In genomic region chr11:125429807-125430678, GRCh38 we compare ENCODE assay signal across 16 cellular contexts.
DNase-seq lines count a peak whose midpoint lies in the region; ATAC-seq and TF ChIP-seq lines count a peak whose summit lies in the region.
"Had no signal": no experiment of that assay in that cellular context is flagged by ENCODE, and none has a peak within 500 bp of the region (broad histone marks: within the 10 kb centered on the region; RNA-seq: fewer than 3 reads in every experiment).

No MANE protein-coding gene starts in this region.

- no peak overlapping the region for H3K4me3 Mint-ChIP-seq in GM23338
- H3K4me3 Mint-ChIP-seq: CD8-positive, alpha-beta T cell had no signal

- peaks cover 10% of the 10 kb centered on the region for H3K27me3 Mint-ChIP-seq in GM23338 (ENCODE audit: insufficient read depth, low read depth, poor library complexity)

- in situ Hi-C loops in gastrocnemius medialis (cut with MboI; ENCODE audit: low sequenced_read_pairs in 4 of 4) = no loop called here

- H3K36me3 Mint-ChIP-seq in GM23338 (ENCODE audit: low read depth) = no peaks in the 10 kb centered on the region
- H3K36me3 Mint-ChIP-seq: CD8-positive, alpha-beta T cell had no signal

- no peaks in the 10 kb centered on the region for H3K9me3 ChIP-seq in gastrocnemius medialis
- H3K9me3 ChIP-seq in ascending aorta = no peaks in the 10 kb centered on the region
- no peaks in the 10 kb centered on the region for H3K9me3 ChIP-seq in BE2C
- H3K9me3 ChIP-seq: Caco-2 had no signal

- H3K4me1 ChIP-seq in gastrocnemius medialis = peaks cover 55 to 61% of the 10 kb centered on the region in 2 donors
- no peaks in the 10 kb centered on the region for H3K4me1 ChIP-seq in ascending aorta
- H3K4me1 ChIP-seq in GM23338 (ENCODE audit: insufficient read depth) = peaks cover 16% of the 10 kb centered on the region
- no peaks in the 10 kb centered on the region for H3K4me1 ChIP-seq in BE2C

- H2AFZ ChIP-seq in GM23338 = no peak overlapping the region

- H3K27ac ChIP-seq in angular gyrus (ENCODE audit: low read depth, low read length) (peak overlapping the region; percentile 41), cingulate gyrus (ENCODE audit: low read depth, low read length) (peak overlapping the region; percentile 24), gastrocnemius medialis (peak overlapping the region; percentile 24 to 49 (median 39)), ascending aorta (no peak overlapping the region), GM23338 (ENCODE audit: low read depth) (no peak overlapping the region)
- H3K27ac ChIP-seq: C4-2B, HL-60 had no signal

- no peak overlapping the region for H3K4me3 ChIP-seq in gastrocnemius medialis
- H3K4me3 ChIP-seq in ascending aorta = no peak overlapping the region
- no peak overlapping the region for H3K4me3 ChIP-seq in GM23338
- no peak overlapping the region for H3K4me3 ChIP-seq in BE2C (ENCODE audit: low read depth, low read length)
- H3K4me3 ChIP-seq: GM12878 had no signal

- no peaks in the 10 kb centered on the region for H3F3A ChIP-seq in GM23338 (replicated peaks; ENCODE audit: low read depth)

- H4K20me1 ChIP-seq in GM23338 (replicated peaks; ENCODE audit: insufficient read depth) = no peaks in the 10 kb centered on the region

- H3K9me3 Mint-ChIP-seq in GM23338 = no peaks in the 10 kb centered on the region
- H3K9me3 Mint-ChIP-seq: CD8-positive, alpha-beta T cell had no signal

- H3K36me3 ChIP-seq in gastrocnemius medialis (no peaks in the 10 kb centered on the region), ascending aorta (peaks cover 2 to 6% of the 10 kb centered on the region in 2 donors), GM23338 (ENCODE audit: insufficient read depth) (no peaks in the 10 kb centered on the region), BE2C (no peaks in the 10 kb centered on the region)

- no peaks in the 10 kb centered on the region for H3K79me2 ChIP-seq in GM23338 (replicated peaks; ENCODE audit: insufficient read depth)

- peaks cover 36% of the 10 kb centered on the region for H3K4me1 Mint-ChIP-seq in GM23338

- TF ChIP-seq CTCF in gastrocnemius medialis (IDR thresholded peaks at IDR 0.05 in 4 of 5, conservative IDR thresholded peaks at IDR 0.05 in 1 of 5) (no peak), ascending aorta (IDR thresholded peaks at IDR 0.05) (no peak), GM23338 (conservative IDR thresholded peaks at IDR 0.05; ENCODE audit: low read depth in 2 of 2) (no peak), BE2C (IDR thresholded peaks at IDR 0.05; ENCODE audit: low read depth, low read length) (no peak)

- TF ChIP-seq POLR2A in gastrocnemius medialis (IDR thresholded peaks at IDR 0.05) = no peak

- H3K4me2 ChIP-seq in GM23338 = no peak overlapping the region

- no peaks in the 10 kb centered on the region for H3K9me2 ChIP-seq in GM23338 (ENCODE audit: insufficient read depth)

- no peak overlapping the region for H3K27ac Mint-ChIP-seq in GM23338
- H3K27ac Mint-ChIP-seq: CD8-positive, alpha-beta T cell had no signal

- DNase-seq in left ventricle myocardium superior = no peak
- no peak for DNase-seq in gastrocnemius medialis
- DNase-seq in ascending aorta (ENCODE audit: low spot score in 2 of 2) = no peak
- no peak for DNase-seq in GM23338 (ENCODE audit: low spot score)
- no peak for DNase-seq in SIG-M5 treated with dmso at 0.1 percent for 504 hours (lab: John Stamatoyannopoulos, UW; ENCODE audit: unreplicated experiment)
- no peak for DNase-seq in BE2C
- DNase-seq: NCI-H1436 treated with DMSO at 0.1 percent for 48 hours, NCI-H187 treated with DMSO at 0.1 percent for 48 hours, NCI-H510A treated with DMSO at 0.1 percent for 48 hours had no signal

- peak; percentile 56 for ATAC-seq in left ventricle myocardium superior
- ATAC-seq in gastrocnemius medialis = no peak
- no peak for ATAC-seq in GM23338

- H3K27me3 ChIP-seq in gastrocnemius medialis (no peaks in the 10 kb centered on the region), ascending aorta (no peaks in the 10 kb centered on the region), GM23338 (ENCODE audit: insufficient read depth) (no peaks in the 10 kb centered on the region), BE2C (peaks cover 16% of the 10 kb centered on the region)

- intact Hi-C loops in left ventricle myocardium superior (cut with micrococcal nuclease) = loop anchor here (5.0 kb wide), 1 partner anchor 338 kb away; no protein-coding TSS in a partner anchor
- intact Hi-C loops in gastrocnemius medialis (cut with DNase I; ENCODE audit: low total_unique reads) = loop anchor here (1.0 to 5.0 kb wide), 3 partner anchors 85 to 318 kb away; partner anchors contain the start of gene TMEM218
- intact Hi-C loops in ascending aorta (cut with DNase I) = no loop called here

TF ChIP-seq in GM23338, 12 proteins besides CTCF, POLR2A, EP300 and RAD21 (continues in another document):
- TF ChIP-seq, protein P1, sequence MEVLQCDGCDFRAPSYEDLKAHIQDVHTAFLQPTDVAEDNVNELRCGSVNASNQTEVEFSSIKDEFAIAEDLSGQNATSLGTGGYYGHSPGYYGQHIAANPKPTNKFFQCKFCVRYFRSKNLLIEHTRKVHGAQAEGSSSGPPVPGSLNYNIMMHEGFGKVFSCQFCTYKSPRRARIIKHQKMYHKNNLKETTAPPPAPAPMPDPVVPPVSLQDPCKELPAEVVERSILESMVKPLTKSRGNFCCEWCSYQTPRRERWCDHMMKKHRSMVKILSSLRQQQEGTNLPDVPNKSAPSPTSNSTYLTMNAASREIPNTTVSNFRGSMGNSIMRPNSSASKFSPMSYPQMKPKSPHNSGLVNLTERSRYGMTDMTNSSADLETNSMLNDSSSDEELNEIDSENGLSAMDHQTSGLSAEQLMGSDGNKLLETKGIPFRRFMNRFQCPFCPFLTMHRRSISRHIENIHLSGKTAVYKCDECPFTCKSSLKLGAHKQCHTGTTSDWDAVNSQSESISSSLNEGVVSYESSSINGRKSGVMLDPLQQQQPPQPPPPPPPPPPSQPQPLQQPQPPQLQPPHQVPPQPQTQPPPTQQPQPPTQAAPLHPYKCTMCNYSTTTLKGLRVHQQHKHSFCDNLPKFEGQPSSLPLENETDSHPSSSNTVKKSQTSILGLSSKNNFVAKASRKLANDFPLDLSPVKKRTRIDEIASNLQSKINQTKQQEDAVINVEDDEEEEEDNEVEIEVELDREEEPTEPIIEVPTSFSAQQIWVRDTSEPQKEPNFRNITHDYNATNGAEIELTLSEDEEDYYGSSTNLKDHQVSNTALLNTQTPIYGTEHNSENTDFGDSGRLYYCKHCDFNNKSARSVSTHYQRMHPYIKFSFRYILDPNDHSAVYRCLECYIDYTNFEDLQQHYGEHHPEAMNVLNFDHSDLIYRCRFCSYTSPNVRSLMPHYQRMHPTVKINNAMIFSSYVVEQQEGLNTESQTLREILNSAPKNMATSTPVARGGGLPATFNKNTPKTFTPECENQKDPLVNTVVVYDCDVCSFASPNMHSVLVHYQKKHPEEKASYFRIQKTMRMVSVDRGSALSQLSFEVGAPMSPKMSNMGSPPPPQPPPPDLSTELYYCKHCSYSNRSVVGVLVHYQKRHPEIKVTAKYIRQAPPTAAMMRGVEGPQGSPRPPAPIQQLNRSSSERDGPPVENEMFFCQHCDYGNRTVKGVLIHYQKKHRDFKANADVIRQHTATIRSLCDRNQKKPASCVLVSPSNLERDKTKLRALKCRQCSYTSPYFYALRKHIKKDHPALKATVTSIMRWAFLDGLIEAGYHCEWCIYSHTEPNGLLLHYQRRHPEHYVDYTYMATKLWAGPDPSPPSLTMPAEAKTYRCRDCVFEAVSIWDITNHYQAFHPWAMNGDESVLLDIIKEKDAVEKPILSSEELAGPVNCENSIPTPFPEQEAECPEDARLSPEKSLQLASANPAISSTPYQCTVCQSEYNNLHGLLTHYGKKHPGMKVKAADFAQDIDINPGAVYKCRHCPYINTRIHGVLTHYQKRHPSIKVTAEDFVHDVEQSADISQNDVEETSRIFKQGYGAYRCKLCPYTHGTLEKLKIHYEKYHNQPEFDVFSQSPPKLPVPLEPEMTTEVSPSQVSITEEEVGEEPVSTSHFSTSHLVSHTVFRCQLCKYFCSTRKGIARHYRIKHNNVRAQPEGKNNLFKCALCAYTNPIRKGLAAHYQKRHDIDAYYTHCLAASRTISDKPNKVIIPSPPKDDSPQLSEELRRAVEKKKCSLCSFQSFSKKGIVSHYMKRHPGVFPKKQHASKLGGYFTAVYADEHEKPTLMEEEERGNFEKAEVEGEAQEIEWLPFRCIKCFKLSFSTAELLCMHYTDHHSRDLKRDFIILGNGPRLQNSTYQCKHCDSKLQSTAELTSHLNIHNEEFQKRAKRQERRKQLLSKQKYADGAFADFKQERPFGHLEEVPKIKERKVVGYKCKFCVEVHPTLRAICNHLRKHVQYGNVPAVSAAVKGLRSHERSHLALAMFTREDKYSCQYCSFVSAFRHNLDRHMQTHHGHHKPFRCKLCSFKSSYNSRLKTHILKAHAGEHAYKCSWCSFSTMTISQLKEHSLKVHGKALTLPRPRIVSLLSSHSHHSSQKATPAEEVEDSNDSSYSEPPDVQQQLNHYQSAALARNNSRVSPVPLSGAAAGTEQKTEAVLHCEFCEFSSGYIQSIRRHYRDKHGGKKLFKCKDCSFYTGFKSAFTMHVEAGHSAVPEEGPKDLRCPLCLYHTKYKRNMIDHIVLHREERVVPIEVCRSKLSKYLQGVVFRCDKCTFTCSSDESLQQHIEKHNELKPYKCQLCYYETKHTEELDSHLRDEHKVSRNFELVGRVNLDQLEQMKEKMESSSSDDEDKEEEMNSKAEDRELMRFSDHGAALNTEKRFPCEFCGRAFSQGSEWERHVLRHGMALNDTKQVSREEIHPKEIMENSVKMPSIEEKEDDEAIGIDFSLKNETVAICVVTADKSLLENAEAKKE (CRISPR knock-in tag; IDR thresholded peaks at IDR 0.05) = no peak
- TF ChIP-seq JUNB (IDR thresholded peaks at IDR 0.05; ENCODE audit: unreplicated experiment) (no peak), NANOG (IDR thresholded peaks at IDR 0.05; ENCODE audit: borderline replicate concordance) (no peak)

Comparison
In these comparisons a context has a peak if more than half of its experiments do, and no peak if none do; other contexts are left out.
1. H3K27ac ChIP-seq: peak in angular gyrus (single experiment), cingulate gyrus (single experiment) and gastrocnemius medialis (4 of 4); none in ascending aorta (0 of 2) and GM23338 (single experiment).